20 cellular contexts compared by ENCODE assay signal in genomic region chr2:207315131-207315530, GRCh38.
DNase-seq lines count a peak whose midpoint lies in the region; ATAC-seq and TF ChIP-seq lines count a peak whose summit lies in the region.
"Had no signal": no experiment of that assay in that cellular context is flagged by ENCODE, and none has a peak within 500 bp of the region (broad histone marks: within the 10 kb centered on the region; RNA-seq: fewer than 3 reads in every experiment).

No MANE protein-coding gene starts in this region.

- 0 out of 2 replicates have a peak overlapping the region, but pooled peaks have one; percentile 10 for H3K14ac ChIP-seq in IMR-90 (replicated peaks; ENCODE audit: low read depth, low read length)

- CTCF ChIA-PET in IMR-90 (lab: Yijun Ruan, JAX): interaction anchor here (1.0 kb wide), 1 partner anchor 158 kb away, joined by 3 read pairs; no protein-coding TSS in a partner anchor

- peak overlapping the region; percentile 7; the same call in 1 of the 2 replicates for H2BK120ac ChIP-seq in IMR-90 (ENCODE audit: low read depth, low read length)

- H3K9me2 ChIP-seq in GM23248 (ENCODE audit: insufficient read depth): no peaks in the 10 kb centered on the region

- no peak overlapping the region for H3K56ac ChIP-seq in IMR-90 (ENCODE audit: extremely low read depth, insufficient read depth, low read length)

- DNase-seq in GM23248 (peak; percentile 13), IMR-90 (peak; percentile 44), NCI-H82 treated with DMSO at 0.1 percent for 48 hours (lab: John Stamatoyannopoulos, UW; ENCODE audit: unreplicated experiment) (peak; percentile 57), fibroblast of mammary gland (ENCODE audit: low read depth) (peak; percentile 46), hepatic stellate cell (ENCODE audit: low spot score) (no peak)
- DNase-seq: activated B cell treated with CpG ODN at 0.5 μM for 24 hours; activated CD4-positive, alpha-beta T cell treated with anti-CD3 and anti-CD28 coated beads, Interleukin-2, amount 50 U/mL, for 4 hours; activated CD8-positive, alpha-beta memory T cell treated with anti-CD3 and anti-CD28 coated beads, Interleukin-2, amount 50 U/mL, for 4 hours; effector memory CD8-positive, alpha-beta T cell; GF-D8; left colon; naive thymus-derived CD4-positive, alpha-beta T cell; NCI-H345; occipital lobe; stimulated activated CD4-positive, alpha-beta T cell treated with anti-CD3 and anti-CD28 coated beads, Interleukin-4, amount 100 ng/mL, for 24 hours; stimulated activated naive CD8-positive, alpha-beta T cell treated with anti-CD3 and anti-CD28 coated beads, Interleukin-15, Interleukin-2, amounts not matched to agents 100 U/mL and 50 U/mL, for 24 hours; thyroid gland had no signal

- 0 out of 2 replicates have a peak overlapping the region, but pooled peaks have one; percentile 3 for H3K4ac ChIP-seq in IMR-90 (ENCODE audit: low read depth, low read length)

- POLR2A ChIA-PET in IMR-90 (lab: Charles Lee; ENCODE audit: unreplicated experiment): no interaction called here

- no peaks in the 10 kb centered on the region for H4K20me1 ChIP-seq in GM23248 (ENCODE audit: insufficient read depth)
- no peaks in the 10 kb centered on the region for H4K20me1 ChIP-seq in IMR-90 (ENCODE audit: insufficient read depth, low read length)

- no peak overlapping the region for H2AFZ ChIP-seq in GM23248
- no peak overlapping the region for H2AFZ ChIP-seq in IMR-90 (replicated peaks; ENCODE audit: low read length, poor library complexity)

- H3K27ac ChIP-seq in GM23248 (no peak overlapping the region), IMR-90 (ENCODE audit: insufficient read depth, low read length) (no peak overlapping the region)
- H3K27ac ChIP-seq: thyroid gland had no signal

- 96 to 98% methylated on average over 2 of the region's 2 CpGs for WGBS in GM23248 (ENCODE audit: low coverage in 1 of 2, low lambda C conversion rate in 2 of 2, missing lambda C conversion rate in 2 of 2), 2 experiments
- WGBS in IMR-90 (ENCODE audit: extremely low coverage in 2 of 2, insufficient read length in 1 of 2), 2 experiments: 100% methylated on average over 1 of the region's 2 CpGs; no CpG with 5 or more reads in 1 of the 2 experiments

- no peak overlapping the region for H2BK5ac ChIP-seq in IMR-90 (ENCODE audit: low read depth, low read length, poor library complexity, severe bottlenecking)

- TF ChIP-seq POLR2A in IMR-90 (IDR thresholded peaks at IDR 0.05; ENCODE audit: low read depth, low read length): no peak

- H3K79me1 ChIP-seq in IMR-90 (ENCODE audit: low read depth in 1 of 2, low read length in 2 of 2): peaks cover 0 to 9% of the 10 kb centered on the region in 2 experiments; a peak in 2 of 4 replicates

- no peak overlapping the region for H3K4me3 ChIP-seq in GM23248
- no peak overlapping the region for H3K4me3 ChIP-seq in IMR-90 (ENCODE audit: insufficient read depth, low read depth, low read length)
- H3K4me3 ChIP-seq in fibroblast of mammary gland (ENCODE audit: control insufficient read depth, low read depth, low read length): no peak overlapping the region
- H3K4me3 ChIP-seq: thyroid gland had no signal

- H3K36me3 ChIP-seq in GM23248 (ENCODE audit: low read depth) (no peaks in the 10 kb centered on the region), IMR-90 (ENCODE audit: control insufficient read depth, insufficient read depth, low read length) (no peaks in the 10 kb centered on the region)
- H3K36me3 ChIP-seq: thyroid gland had no signal

- H3K9ac ChIP-seq in GM23248 (no peak overlapping the region), IMR-90 (ENCODE audit: low read depth, low read length) (no peak overlapping the region)

- TF ChIP-seq CTCF in IMR-90 (conservative IDR thresholded peaks at IDR 0.05; ENCODE audit: low read depth, low read length) (no peak), fibroblast of mammary gland (conservative IDR thresholded peaks at IDR 0.05; ENCODE audit: control insufficient read depth, insufficient read depth, low read depth, low read length) (no peak)

- H3K4me1 ChIP-seq in GM23248 (ENCODE audit: insufficient read depth) (peaks cover 28% of the 10 kb centered on the region), IMR-90 (ENCODE audit: control insufficient read depth, insufficient read depth, low read length) (peaks cover 14% of the 10 kb centered on the region)
- H3K4me1 ChIP-seq: thyroid gland had no signal

- in situ Hi-C loops in GM23248 (cut with MboI): no loop called here
- in situ Hi-C loops in IMR-90 (cut with MboI; ENCODE audit: low sequenced_read_pairs): no loop called here

- H2BK15ac ChIP-seq in IMR-90 (ENCODE audit: low read depth, low read length): peak overlapping the region; percentile 69; the same call in 1 of the 3 replicates

- H3K9me3 ChIP-seq in GM23248 (ENCODE audit: low read depth): no peaks in the 10 kb centered on the region
- no peaks in the 10 kb centered on the region for H3K9me3 ChIP-seq in IMR-90 (ENCODE audit: control insufficient read depth, insufficient read depth, low read length)
- H3K9me3 ChIP-seq: thyroid gland had no signal

- H3K23ac ChIP-seq in IMR-90 (ENCODE audit: low read depth, low read length): no peak overlapping the region

- no peak overlapping the region for H2AK5ac ChIP-seq in IMR-90 (ENCODE audit: low read depth, low read length)

- H4K8ac ChIP-seq in IMR-90 (ENCODE audit: low read depth in 2 of 2, low read length in 2 of 2): peak overlapping the region in 1 of 2 experiments; percentile 44; a peak in 1 of 4 replicates

- H3K18ac ChIP-seq in IMR-90 (ENCODE audit: low read depth, low read length): 0 out of 2 replicates have a peak overlapping the region, but pooled peaks have one; percentile 0

- peaks cover 13% of the 10 kb centered on the region for H3K9me1 ChIP-seq in IMR-90 (ENCODE audit: insufficient read depth, low read length)

- H3K4me2 ChIP-seq in GM23248 (ENCODE audit: unreplicated experiment): no peak overlapping the region
- no peak overlapping the region for H3K4me2 ChIP-seq in IMR-90 (ENCODE audit: low read depth, low read length)

- H4K91ac ChIP-seq in IMR-90 (ENCODE audit: insufficient read depth, low read depth, low read length): no peak overlapping the region

- intact Hi-C loops in IMR-90 (cut with micrococcal nuclease): no loop called here

- no peak for TF ChIP-seq RAD21 in IMR-90 (IDR thresholded peaks at IDR 0.05; ENCODE audit: low read length)

- H3K27me3 ChIP-seq in GM23248 (replicated peaks; ENCODE audit: insufficient read depth) (no peaks in the 10 kb centered on the region), IMR-90 (ENCODE audit: control insufficient read depth, insufficient read depth, low read length) (no peaks in the 10 kb centered on the region)
- H3K27me3 ChIP-seq: thyroid gland had no signal

- no peaks in the 10 kb centered on the region for H3K79me2 ChIP-seq in GM23248 (ENCODE audit: insufficient read depth)

- no peak for ATAC-seq in IMR-90 (ENCODE audit: low read depth)
- ATAC-seq in GM18909 (IDR thresholded peaks at IDR 0.05; ENCODE audit: poor library complexity, unreplicated experiment): no peak
- ATAC-seq in HG02571 (IDR thresholded peaks at IDR 0.05; ENCODE audit: unreplicated experiment): no peak
- ATAC-seq in GM21367 (IDR thresholded peaks at IDR 0.05; ENCODE audit: unreplicated experiment): no peak
- ATAC-seq: effector memory CD8-positive, alpha-beta T cell; left colon; naive thymus-derived CD4-positive, alpha-beta T cell; stimulated activated naive CD8-positive, alpha-beta T cell treated with anti-CD3 and anti-CD28 coated beads, Interleukin-15, Interleukin-2, amounts not matched to agents 100 U/mL and 50 U/mL, for 24 hours had no signal

- no peak overlapping the region for H2BK20ac ChIP-seq in IMR-90 (ENCODE audit: low read depth, low read length)

- peaks cover 26% of the 10 kb centered on the region for H3F3A ChIP-seq in GM23248 (ENCODE audit: insufficient read depth)

- H4K5ac ChIP-seq in IMR-90 (ENCODE audit: low read depth, low read length): no peak overlapping the region

- BruUV-seq in IMR-90 (replicated peaks; lab: Mats Ljungman, UMichigan): no TSS peak

- dilution Hi-C loops in IMR-90 (cut with HindIII; ENCODE audit: low sequenced_read_pairs, unreplicated experiment): no loop called here

- no peak overlapping the region for H2AK9ac ChIP-seq in IMR-90 (replicated peaks; ENCODE audit: low read depth, low read length, poor library complexity)

TF ChIP-seq in IMR-90, 13 proteins besides CTCF, POLR2A, EP300 and RAD21:
- TF ChIP-seq SMC3 (IDR thresholded peaks at IDR 0.05; ENCODE audit: low read depth, low read length): no peak
- peak; percentile 32; the same call in 1 of the 2 replicates for TF ChIP-seq FOS (IDR thresholded peaks at IDR 0.05; ENCODE audit: low read depth, low read length)
- 0 out of 2 replicates have a peak, but pooled peaks have one; percentile 14 for TF ChIP-seq MAFK (IDR thresholded peaks at IDR 0.05; ENCODE audit: low read depth, low read length)
